9 cellular contexts compared by ENCODE assay signal in genomic region chr2:107757223-107757622, GRCh38.
"Had no signal": no experiment of that assay in that cellular context is flagged by ENCODE, and none has a peak within 500 bp of the region (broad histone marks: within the 10 kb centered on the region; RNA-seq: fewer than 3 reads in every experiment).

No MANE protein-coding gene starts in this region.

- DNase-seq: GM23248, H9, HCEC 1CT, HFFc6, KG1 had no signal

- FAIRE-seq: H1, H54, HTR-8/SVneo had no signal

- H3K27ac Mint-ChIP-seq: H9, HFFc6, IgD-negative memory B cell had no signal

- H3K4me1 Mint-ChIP-seq: H9, IgD-negative memory B cell had no signal

- H3K27ac ChIP-seq: GM23248 had no signal

- H3K9ac ChIP-seq: GM23248 had no signal

- H3K4me3 Mint-ChIP-seq: H9, HFFc6 had no signal

- H3K27me3 Mint-ChIP-seq: IgD-negative memory B cell had no signal

- H2AFZ ChIP-seq: GM23248 had no signal

- H3K4me3 ChIP-seq: GM23248 had no signal
